Comparison of ENCODE assay signal across 8 cellular contexts in genomic region chr3:87503901-87504498, GRCh38.
DNase-seq lines count a peak whose midpoint lies in the region; TF ChIP-seq lines count a peak whose summit lies in the region.

No MANE protein-coding gene starts in this region.

- H3K27me3 ChIP-seq in GM06990 (replicated peaks; ENCODE audit: control insufficient read depth, insufficient read depth, low read length): no peaks in the 10 kb centered on the region

- DNase-seq in GM06990 (ENCODE audit: extremely low read depth, insufficient read length): no peak
- peak; percentile 59 for DNase-seq in LNCaP clone FGC (ENCODE audit: low read depth)
- peak; percentile 61 for DNase-seq in SIG-M5 treated with dmso at 0.1 percent for 504 hours (lab: John Stamatoyannopoulos, UW; ENCODE audit: unreplicated experiment)
- peak; percentile 22 for DNase-seq in fibroblast of gingiva (ENCODE audit: low read depth)
- DNase-seq in putamen (ENCODE audit: low spot score): peak; percentile 13
- DNase-seq in OCI-M2 (lab: John Stamatoyannopoulos, UW; ENCODE audit: unreplicated experiment): no peak

- H3K36me3 ChIP-seq in GM06990 (ENCODE audit: control insufficient read depth, insufficient read depth, low read length): no peaks in the 10 kb centered on the region
- H3K36me3 ChIP-seq in HEK293 (ENCODE audit: control insufficient read depth in 2 of 2, insufficient read depth in 1 of 2, low read length in 2 of 2): no peaks in the 10 kb centered on the region

- H3K4me1 ChIP-seq in HEK293 (ENCODE audit: control insufficient read depth, insufficient read depth, low read length): no peaks in the 10 kb centered on the region

- POLR2A ChIA-PET in HEK293 (lab: Yijun Ruan, JAX): no interaction called here

- TF ChIP-seq CTCF in 22Rv1 (IDR thresholded peaks at IDR 0.05): peak; percentile 79
- TF ChIP-seq CTCF in GM06990 (IDR thresholded peaks at IDR 0.05; ENCODE audit: insufficient read depth, low read length, poor library complexity, severe bottlenecking): peak; percentile 58
- 0 out of 2 replicates have a peak, but pooled peaks have one; percentile 21 for TF ChIP-seq CTCF in HEK293 (tag by site-specific recombination; IDR thresholded peaks at IDR 0.05)
- peak; percentile 69 for TF ChIP-seq CTCF in LNCaP clone FGC (IDR thresholded peaks at IDR 0.05; ENCODE audit: control insufficient read depth, extremely low read depth, insufficient read depth)

- no peaks in the 10 kb centered on the region for H3K9me3 ChIP-seq in HEK293 (ENCODE audit: control insufficient read depth, insufficient read depth, low read depth, low read length)

- H3K27ac ChIP-seq in 22Rv1 (no peak overlapping the region), HEK293 (ENCODE audit: extremely low read depth, low read depth, low read length) (no peak overlapping the region)

- H3K4me3 ChIP-seq in GM06990 (replicated peaks; ENCODE audit: low read depth, low read length) (no peak overlapping the region), HEK293 (ENCODE audit: low read depth, low read length) (no peak overlapping the region; the same call in 1 of the 2 replicates), LNCaP clone FGC (ENCODE audit: low read depth, low read length) (no peak overlapping the region)

- CTCF ChIA-PET in HEK293 (lab: Yijun Ruan, JAX): interaction anchor here (0.8 to 2.9 kb wide), 6 partner anchors 149 to 245 kb away, joined by 4 to 15 read pairs (median 6); no protein-coding TSS in a partner anchor

TF ChIP-seq in HEK293, 187 proteins besides CTCF, POLR2A, EP300 and RAD21 (continues in another document):
- no peak for TF ChIP-seq ZNF621 (tag by site-specific recombination; IDR thresholded peaks at IDR 0.05)
- peak; percentile 65 for TF ChIP-seq ZNF629 (tag by site-specific recombination; IDR thresholded peaks at IDR 0.05)
- TF ChIP-seq MYNN (tag by site-specific recombination; IDR thresholded peaks at IDR 0.05; ENCODE audit: borderline replicate concordance): no peak
- TF ChIP-seq ZNF488 (tag by site-specific recombination; IDR thresholded peaks at IDR 0.05): no peak
- no peak for TF ChIP-seq ZNF366 (tag by site-specific recombination; conservative IDR thresholded peaks at IDR 0.05)
- no peak for TF ChIP-seq ZNF404 (tag by site-specific recombination; IDR thresholded peaks at IDR 0.05)
- TF ChIP-seq ZNF2 (tag by site-specific recombination; IDR thresholded peaks at IDR 0.05): no peak
- no peak for TF ChIP-seq ZNF76 (tag by site-specific recombination; IDR thresholded peaks at IDR 0.05; ENCODE audit: borderline replicate concordance, low read depth)
- TF ChIP-seq ZNF211 (tag by site-specific recombination; IDR thresholded peaks at IDR 0.05; ENCODE audit: low read depth): no peak
- no peak for TF ChIP-seq MZF1 (tag by site-specific recombination; IDR thresholded peaks at IDR 0.05; ENCODE audit: borderline replicate concordance)
- TF ChIP-seq ZNF202 (tag by site-specific recombination; IDR thresholded peaks at IDR 0.05; ENCODE audit: borderline replicate concordance): no peak
- TF ChIP-seq HOXA7 (CRISPR knock-in tag; IDR thresholded peaks at IDR 0.05; ENCODE audit: borderline replicate concordance): no peak
- TF ChIP-seq ZNF704 (tag by site-specific recombination; IDR thresholded peaks at IDR 0.05): no peak
- TF ChIP-seq SP7 (tag by site-specific recombination; IDR thresholded peaks at IDR 0.05): peak; percentile 47; the same call in 1 of the 2 replicates
- TF ChIP-seq ZNF214 (tag by site-specific recombination; IDR thresholded peaks at IDR 0.05; ENCODE audit: borderline replicate concordance): no peak
- TF ChIP-seq ZNF660 (tag by site-specific recombination; IDR thresholded peaks at IDR 0.05): 0 out of 2 replicates have a peak, but pooled peaks have one; percentile 49
- TF ChIP-seq TRIM28 (IDR thresholded peaks at IDR 0.05; ENCODE audit: borderline replicate concordance, low read length): no peak
- TF ChIP-seq GLIS2 (tag by site-specific recombination; IDR thresholded peaks at IDR 0.05): no peak
- no peak for TF ChIP-seq ZNF837 (tag by site-specific recombination; IDR thresholded peaks at IDR 0.05)
- TF ChIP-seq ZSCAN18 (tag by site-specific recombination; IDR thresholded peaks at IDR 0.05): no peak
- TF ChIP-seq ZSCAN4 (tag by site-specific recombination; IDR thresholded peaks at IDR 0.05): no peak
- no peak for TF ChIP-seq OSR2 (tag by site-specific recombination; IDR thresholded peaks at IDR 0.05)
- TF ChIP-seq ZNF658 (tag by site-specific recombination; IDR thresholded peaks at IDR 0.05): no peak
- 0 out of 2 replicates have a peak, but pooled peaks have one; percentile 17 for TF ChIP-seq ZEB2 (tag by site-specific recombination; IDR thresholded peaks at IDR 0.05)
- TF ChIP-seq ZNF394 (tag by site-specific recombination; IDR thresholded peaks at IDR 0.05; ENCODE audit: borderline replicate concordance): no peak
- TF ChIP-seq ZBTB17 (tag by site-specific recombination; IDR thresholded peaks at IDR 0.05): no peak
- no peak for TF ChIP-seq ZBTB1 (tag by site-specific recombination; IDR thresholded peaks at IDR 0.05)
- TF ChIP-seq ZBTB21 (tag by site-specific recombination; IDR thresholded peaks at IDR 0.05): peak; percentile 52; the same call in 1 of the 2 replicates
- TF ChIP-seq ZNF433 (tag by site-specific recombination; IDR thresholded peaks at IDR 0.05; ENCODE audit: low read depth): no peak
- TF ChIP-seq ZXDB (tag by site-specific recombination; IDR thresholded peaks at IDR 0.05): no peak
- TF ChIP-seq ZNF416 (tag by site-specific recombination; IDR thresholded peaks at IDR 0.05): no peak
- no peak for TF ChIP-seq PRDM1 (tag by site-specific recombination; IDR thresholded peaks at IDR 0.05)
- no peak for TF ChIP-seq BCL6B (tag by site-specific recombination; IDR thresholded peaks at IDR 0.05)
- TF ChIP-seq ZNF292 (tag by site-specific recombination; IDR thresholded peaks at IDR 0.05; ENCODE audit: borderline replicate concordance, low read depth): no peak
- TF ChIP-seq ZNF701 (tag by site-specific recombination; IDR thresholded peaks at IDR 0.05): no peak

Comparison
In these comparisons a context has a peak if more than half of its experiments do, and no peak if none do; other contexts are left out.
1. CTCF ChIP-seq: peak in every context shown above with its lines; median percentile 79 in 22Rv1; 69 in LNCaP clone FGC; 58 in GM06990; 21 in HEK293.
2. DNase-seq: peak in LNCaP clone FGC (single experiment), SIG-M5 treated with dmso at 0.1 percent for 504 hours (single experiment), fibroblast of gingiva (single experiment) and putamen (single experiment); none in GM06990 (single experiment) and OCI-M2 (single experiment).